ENCODE assay signal across 10 cellular contexts in the genomic region with DNA sequence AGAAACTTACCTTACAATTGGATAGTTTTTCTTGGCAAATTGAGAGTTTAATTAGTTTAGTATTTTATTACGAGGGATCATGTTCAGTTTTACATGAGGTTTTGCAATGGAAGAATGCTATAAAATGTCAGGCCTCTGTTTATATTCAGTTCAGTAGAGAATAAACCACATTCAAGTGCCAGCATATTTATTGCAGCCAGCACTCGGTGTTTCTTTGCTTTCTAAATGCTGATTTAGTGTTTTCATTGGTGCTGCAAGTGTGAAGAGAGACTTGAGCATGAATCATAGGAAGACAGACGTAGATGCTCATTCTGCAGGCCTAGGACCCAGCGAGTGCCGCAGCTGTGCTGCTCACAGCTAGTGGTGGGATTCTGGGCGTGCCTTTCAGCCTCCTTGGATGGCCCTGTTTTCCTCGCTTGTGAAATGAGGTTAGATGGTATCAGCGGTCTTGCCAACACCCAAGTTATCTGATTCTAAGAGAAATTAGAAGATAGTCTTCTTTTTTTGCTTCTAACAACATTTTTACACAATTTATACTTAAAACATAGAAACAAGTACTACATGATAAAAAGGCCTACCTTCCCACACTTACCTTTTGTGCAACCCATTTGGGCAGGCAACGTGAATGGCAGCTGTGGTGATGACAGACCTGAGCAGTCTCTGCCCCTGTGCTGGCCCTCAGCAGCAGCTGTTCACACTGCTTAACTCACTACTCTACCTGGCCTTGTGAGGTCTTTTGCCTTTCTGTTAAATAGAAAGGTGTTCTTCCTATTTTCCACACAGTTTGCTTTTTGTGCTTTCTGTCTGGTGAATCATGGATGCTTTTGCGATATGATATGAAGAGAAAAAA. TPM values are rescaled to one million over a fixed set of nuclear protein-coding genes. Genes with fewer than 3 reads are reported as not detected.
A peak's percentile ranks its signal among the peaks of the same experiment; 100 is the strongest.
DNase-seq lines count a peak whose midpoint lies in the region; ATAC-seq and TF ChIP-seq lines count a peak whose summit lies in the region.
"Had no signal": no experiment of that assay in that cellular context is flagged by ENCODE, and none has a peak within 500 bp of the region (broad histone marks: within the 10 kb centered on the region; RNA-seq: fewer than 3 reads in every experiment).

No MANE protein-coding gene starts in this region.

- no peaks in the 10 kb centered on the region for H3K9me3 ChIP-seq in MG63
- H3K9me3 ChIP-seq: upper lobe of left lung had no signal

- peaks cover 54% of the 10 kb centered on the region for H3K4me1 Mint-ChIP-seq in mesothelial cell of epicardium

- no peaks in the 10 kb centered on the region for H3K36me3 Mint-ChIP-seq in mesothelial cell of epicardium

- H3K9me3 Mint-ChIP-seq in mesothelial cell of epicardium, result no peaks in the 10 kb centered on the region

- no peak for TF ChIP-seq CTCF in mesothelial cell of epicardium (IDR thresholded peaks at IDR 0.05; ENCODE audit: unreplicated experiment)

- no peak overlapping the region for H3K4me3 ChIP-seq in MG63
- H3K4me3 ChIP-seq: upper lobe of left lung had no signal

- no peak for ATAC-seq in GM21619 (IDR thresholded peaks at IDR 0.05; ENCODE audit: unreplicated experiment)
- no peak for ATAC-seq in GM18909 (IDR thresholded peaks at IDR 0.05; ENCODE audit: poor library complexity, unreplicated experiment)
- ATAC-seq: Panc1 had no signal

- H3K4me3 Mint-ChIP-seq in mesothelial cell of epicardium, result no peak overlapping the region

- H3K27me3 ChIP-seq in MG63, result no peaks in the 10 kb centered on the region
- H3K27me3 ChIP-seq: upper lobe of left lung had no signal

- H3K36me3 ChIP-seq in MG63, result no peaks in the 10 kb centered on the region; the same call in 1 of the 2 replicates
- H3K36me3 ChIP-seq: upper lobe of left lung had no signal

- no peaks in the 10 kb centered on the region for H3K27me3 Mint-ChIP-seq in mesothelial cell of epicardium (ENCODE audit: low read depth)

- H3K27ac Mint-ChIP-seq in mesothelial cell of epicardium, result peak overlapping the region; percentile 1

- DNase-seq in AG08395 (ENCODE audit: low spot score) (peak; percentile 38), MG63 (peak; percentile 41), mesothelial cell of epicardium (ENCODE audit: low spot score in 2 of 2, unreplicated experiment in 2 of 2) (no peak), DMS153 (lab: John Stamatoyannopoulos, UW) (no peak), NCI-H2107 (lab: John Stamatoyannopoulos, UW) (no peak)
- DNase-seq in activated gamma-delta T cell treated with anti-CD3 and anti-CD28 coated beads, Interleukin-2, amount 50 U/mL, for 16 hours (ENCODE audit: low read depth), result peak; percentile 40

RNA-seq across cellular contexts. Expression of a gene that starts 26.8 kb away (rescaled TPM):
- 12.1 and 22.2 TPM in 2 replicates for total RNA-seq in MG63 (2014; rRNA removed; shearing (Covaris generic); ENCODE audit: low replicate concordance)
- total RNA-seq in mesothelial cell of epicardium, result 26.5 to 33.3 TPM (median 28.6 TPM) in 3 replicates

Comparison
In these comparisons a context has a peak if more than half of its experiments do, and no peak if none do; other contexts are left out.
1. DNase-seq: peak in AG08395 (single experiment), MG63 (single experiment) and activated gamma-delta T cell treated with anti-CD3 and anti-CD28 coated beads, Interleukin-2, amount 50 U/mL, for 16 hours (single experiment); none in mesothelial cell of epicardium (0 of 2), DMS153 (single experiment) and NCI-H2107 (single experiment).